In genomic region chr14:101972126-101972785, GRCh38 we compare ENCODE assay signal across 8 cellular contexts. TPM values are rescaled to one million over a fixed set of nuclear protein-coding genes. Genes with fewer than 3 reads are reported as not detected.
DNase-seq lines count a peak whose midpoint lies in the region; TF ChIP-seq lines count a peak whose summit lies in the region.

No MANE protein-coding gene starts in this region.

- H3K27ac ChIP-seq in 22Rv1 (peak overlapping the region; percentile 60), HEK293 (ENCODE audit: extremely low read depth, low read depth, low read length) (no peak overlapping the region), SK-N-SH (ENCODE audit: low read depth in 2 of 2, low read length in 1 of 2) (peak overlapping the region; percentile 56 to 99; a peak in 3 of 4 replicates)

- H3K9me2 ChIP-seq in SK-N-SH = no peaks in the 10 kb centered on the region

- peaks cover 55% of the 10 kb centered on the region for H4K20me1 ChIP-seq in SK-N-SH (ENCODE audit: insufficient read depth)

- DNase-seq in SK-N-SH = peak; percentile 37
- peak; percentile 99 for DNase-seq in fibroblast of pulmonary artery (ENCODE audit: low read depth)
- DNase-seq in non-pigmented ciliary epithelial cell (ENCODE audit: low read depth) = peak; percentile 99
- DNase-seq in T-helper 2 cell = no peak
- DNase-seq in activated gamma-delta T cell (lab: John Stamatoyannopoulos, UW) = no peak
- no peak for DNase-seq in NCI-H2227 (lab: John Stamatoyannopoulos, UW; ENCODE audit: unreplicated experiment)

- H3K4me1 ChIP-seq in HEK293 (ENCODE audit: control insufficient read depth, insufficient read depth, low read length) (peaks cover 4% of the 10 kb centered on the region; the same call in 1 of the 2 replicates), SK-N-SH (ENCODE audit: control insufficient read depth in 1 of 2, insufficient read depth in 2 of 2, low read depth in 1 of 2, low read length in 1 of 2) (peaks cover 4 to 27% of the 10 kb centered on the region in 2 experiments)

- no peak for TF ChIP-seq CTCF in 22Rv1 (IDR thresholded peaks at IDR 0.05)
- TF ChIP-seq CTCF in HEK293 (tag by site-specific recombination; IDR thresholded peaks at IDR 0.05) = no peak
- no peak for TF ChIP-seq CTCF in SK-N-SH (IDR thresholded peaks at IDR 0.05)
- no peak for TF ChIP-seq CTCF in fibroblast of pulmonary artery (IDR thresholded peaks at IDR 0.05; ENCODE audit: low read length, missing control alignments)

- H3K9ac ChIP-seq in SK-N-SH = peak overlapping the region; percentile 66; the same call in 1 of the 2 replicates

- H3K4me2 ChIP-seq in SK-N-SH = peak overlapping the region; percentile 68

- H3K9me3 ChIP-seq in HEK293 (ENCODE audit: control insufficient read depth, insufficient read depth, low read depth, low read length) (no peaks in the 10 kb centered on the region), SK-N-SH (no peaks in the 10 kb centered on the region)

- H2AFZ ChIP-seq in SK-N-SH (ENCODE audit: low read depth) = no peak overlapping the region

- peaks cover 17 to 48% of the 10 kb centered on the region in 2 experiments for H3K36me3 ChIP-seq in HEK293 (ENCODE audit: control insufficient read depth in 2 of 2, insufficient read depth in 1 of 2, low read length in 2 of 2)
- peaks cover 17 to 31% of the 10 kb centered on the region in 2 experiments for H3K36me3 ChIP-seq in SK-N-SH (replicated peaks in 1 of 2; ENCODE audit: control insufficient read depth in 1 of 2, insufficient read depth in 2 of 2, low read length in 1 of 2)

- POLR2A ChIA-PET in HEK293 (lab: Yijun Ruan, JAX) = interaction anchor here (0.6 to 1.0 kb wide), 3 partner anchors 24 to 1640 kb away, joined by 3 to 4 read pairs (median 3); no protein-coding TSS in a partner anchor
- POLR2A ChIA-PET in SK-N-SH (lab: Yijun Ruan, JAX) = interaction anchor here (0.7 kb wide), 1 partner anchor 8 kb away, joined by 3 read pairs; no protein-coding TSS in a partner anchor

- CTCF ChIA-PET in HEK293 (lab: Yijun Ruan, JAX) = interaction anchor here (2.3 to 2.9 kb wide), 2 partner anchors 12 to 124 kb away, joined by 7 to 13 read pairs; no protein-coding TSS in a partner anchor
- CTCF ChIA-PET in SK-N-SH (lab: Yijun Ruan, JAX) = interaction anchor here (0.9 to 1.1 kb wide), 4 partner anchors 264 to 345 kb away, joined by 3 read pairs; no protein-coding TSS in a partner anchor

- peaks cover 96% of the 10 kb centered on the region for H3K79me2 ChIP-seq in SK-N-SH (ENCODE audit: insufficient read depth)

- peak in 1 of 2 experiments; percentile 84; a peak in 2 of 4 replicates for TF ChIP-seq EP300 in SK-N-SH (IDR thresholded peaks at IDR 0.05; ENCODE audit: borderline replicate concordance in 1 of 2, low read depth in 1 of 2, low read length in 1 of 2)

- H3K4me3 ChIP-seq in HEK293 (ENCODE audit: low read depth, low read length) = no peak overlapping the region
- peak overlapping the region in 1 of 2 experiments; percentile 25; a peak in 1 of 4 replicates for H3K4me3 ChIP-seq in SK-N-SH (ENCODE audit: low read depth in 2 of 2, low read length in 1 of 2)
- peak overlapping the region; percentile 34 for H3K4me3 ChIP-seq in fibroblast of pulmonary artery (replicated peaks; ENCODE audit: low read depth, low read length)

- 0 out of 2 replicates have a peak, but pooled peaks have one; percentile 2 for TF ChIP-seq RAD21 in SK-N-SH (IDR thresholded peaks at IDR 0.05; ENCODE audit: low read length)

- 11% methylated on average over 9 of the region's 9 CpGs for WGBS in SK-N-SH (ENCODE audit: low lambda C conversion rate)

- no peaks in the 10 kb centered on the region for H3K27me3 ChIP-seq in SK-N-SH (ENCODE audit: insufficient read depth)

- peaks cover 26% of the 10 kb centered on the region for H3F3A ChIP-seq in SK-N-SH (replicated peaks; ENCODE audit: insufficient read depth)

TF ChIP-seq in HEK293, 187 proteins besides CTCF, POLR2A, EP300 and RAD21 (continues in another document):
- TF ChIP-seq ZSCAN30 (tag by site-specific recombination; IDR thresholded peaks at IDR 0.05) = peak; percentile 100
- TF ChIP-seq KLF7 (tag by site-specific recombination; IDR thresholded peaks at IDR 0.05; ENCODE audit: borderline replicate concordance) = peak; percentile 56; the same call in 1 of the 2 replicates
- TF ChIP-seq ZNF132 (tag by site-specific recombination; IDR thresholded peaks at IDR 0.05; ENCODE audit: borderline replicate concordance) = no peak
- TF ChIP-seq ZFP69B (tag by site-specific recombination; IDR thresholded peaks at IDR 0.05) = peak; percentile 68; the same call in 1 of the 2 replicates
- TF ChIP-seq KLF17 (tag by site-specific recombination; IDR thresholded peaks at IDR 0.05) = peak; percentile 50; the same call in 1 of the 2 replicates
- no peak for TF ChIP-seq YY1 (tag by site-specific recombination; IDR thresholded peaks at IDR 0.05)
- TF ChIP-seq ZNF600 (tag by site-specific recombination; IDR thresholded peaks at IDR 0.05) = peak; percentile 95
- no peak for TF ChIP-seq ZNF311 (tag by site-specific recombination; IDR thresholded peaks at IDR 0.05; ENCODE audit: borderline replicate concordance)
- peak; percentile 56 for TF ChIP-seq ZIC2 (tag by site-specific recombination; IDR thresholded peaks at IDR 0.05)
- no peak for TF ChIP-seq WT1 (tag by site-specific recombination; IDR thresholded peaks at IDR 0.05)
- no peak for TF ChIP-seq ZNF449 (tag by site-specific recombination; IDR thresholded peaks at IDR 0.05)

TF ChIP-seq in SK-N-SH, 30 proteins besides CTCF, POLR2A, EP300 and RAD21 (continues in another document):
- TF ChIP-seq MAX (IDR thresholded peaks at IDR 0.05; ENCODE audit: low read depth) (peak; percentile 95), FOXM1 (IDR thresholded peaks at IDR 0.05; ENCODE audit: low read depth) (peak; percentile 34; the same call in 1 of the 2 replicates), RFX5 (IDR thresholded peaks at IDR 0.05; ENCODE audit: low read length) (no peak), REST (IDR thresholded peaks at IDR 0.05; ENCODE audit: low read depth, low read length) (peak; percentile 59; the same call in 1 of the 2 replicates), EZH2phosphoT487 (IDR thresholded peaks at IDR 0.05; ENCODE audit: borderline replicate concordance, low read depth) (no peak), NRF1 (IDR thresholded peaks at IDR 0.05; ENCODE audit: low read depth, low read length) (no peak), MXI1 (IDR thresholded peaks at IDR 0.05; ENCODE audit: low read depth, low read length) (peak; percentile 51; the same call in 1 of the 2 replicates), GABPA (IDR thresholded peaks at IDR 0.05; ENCODE audit: low read depth) (no peak), IRF3 (IDR thresholded peaks at IDR 0.05; ENCODE audit: low read depth, low read length) (no peak), FOSL2 (IDR thresholded peaks at IDR 0.05; ENCODE audit: borderline replicate concordance, low read depth) (peak; percentile 97), SIN3A (IDR thresholded peaks at IDR 0.05; ENCODE audit: borderline replicate concordance, low read depth, low read length) (peak; percentile 73; the same call in 1 of the 2 replicates), NFIC (IDR thresholded peaks at IDR 0.05; ENCODE audit: borderline replicate concordance) (peak; percentile 88), TCF12 (IDR thresholded peaks at IDR 0.05) (peak; percentile 96), ELF1 (IDR thresholded peaks at IDR 0.05) (peak; percentile 49)

RNA-seq across cellular contexts. Expression of gene DYNC1H1, which starts 7.9 kb away (rescaled TPM):
- polyA plus RNA-seq in SK-N-SH (2012; rRNA removed) = 110 and 140 TPM in 2 replicates
- polyA plus RNA-seq in SK-N-SH (2012; cell fraction: cytosol; rRNA removed) = 78.2 and 105 TPM in 2 replicates
- 354 and 413 TPM in 2 replicates for polyA plus RNA-seq in SK-N-SH (2012; cell fraction: nucleus; rRNA removed)

Comparison
In these comparisons a context has a peak if more than half of its experiments do, and no peak if none do; other contexts are left out.
1. DNase-seq: peak in SK-N-SH (single experiment), fibroblast of pulmonary artery (single experiment) and non-pigmented ciliary epithelial cell (single experiment); none in T-helper 2 cell (0 of 5), activated gamma-delta T cell (single experiment) and NCI-H2227 (single experiment).